9 cellular contexts compared by ENCODE assay signal in the genomic region with DNA sequence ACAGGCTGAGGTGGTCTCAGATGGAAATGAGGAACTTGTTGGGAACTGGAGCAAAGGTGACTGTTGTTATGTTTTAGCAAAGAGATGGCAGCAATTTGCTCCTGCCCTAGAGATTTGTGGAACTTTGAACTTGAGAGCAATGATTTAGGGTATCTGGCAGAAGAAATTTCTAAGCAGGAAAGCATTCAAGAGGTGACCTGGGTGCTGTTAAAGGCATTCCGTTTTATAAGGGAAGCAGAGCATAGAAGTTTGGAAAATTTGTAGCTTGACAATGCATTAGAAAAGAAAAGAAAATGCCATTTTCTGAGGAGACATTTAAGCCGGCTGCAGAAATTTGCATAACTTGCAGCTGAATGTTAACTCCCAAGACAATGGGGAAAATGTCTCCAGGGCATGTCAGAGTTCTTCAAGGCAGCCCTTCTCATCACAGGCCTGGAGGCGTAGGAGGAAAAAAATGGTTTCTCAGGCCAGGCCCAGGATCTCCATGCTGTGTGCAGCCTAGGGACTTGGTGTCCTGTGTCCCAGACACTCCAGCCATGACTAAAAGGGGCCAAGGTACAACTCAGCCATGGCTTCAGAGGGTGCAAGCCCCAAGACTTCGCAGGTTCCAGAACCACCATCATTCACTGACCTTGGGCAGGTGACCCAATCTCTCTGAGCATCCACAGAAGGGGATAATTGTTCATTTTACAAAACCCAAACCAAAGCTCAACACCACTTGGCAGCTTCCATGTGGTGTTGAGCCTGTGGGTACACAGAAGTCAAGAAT. TPM values are rescaled to one million over a fixed set of nuclear protein-coding genes. Genes with fewer than 3 reads are reported as not detected.
DNase-seq lines count a peak whose midpoint lies in the region; ATAC-seq and TF ChIP-seq lines count a peak whose summit lies in the region.
"Not testable (repeated sequence)": the region's sequence is repeated elsewhere in the genome, so short reads cannot be mapped to it uniquely, and the experiment has no call there.
"Had no signal": no experiment of that assay in that cellular context is flagged by ENCODE, and none has a peak within 500 bp of the region (broad histone marks: within the 10 kb centered on the region; RNA-seq: fewer than 3 reads in every experiment).

No MANE protein-coding gene starts in this region.

- CTCF ChIA-PET in IMR-90 (lab: Yijun Ruan, JAX) = not testable (repeated sequence)

- not testable (repeated sequence) for BruUV-seq in IMR-90 (replicated peaks; lab: Mats Ljungman, UMichigan)

- H2AFZ ChIP-seq in IMR-90 (replicated peaks; ENCODE audit: low read length, poor library complexity); trophoblast cell (ENCODE audit: insufficient read depth, low read length, poor library complexity): not testable (repeated sequence)

- not testable (repeated sequence) for H3K23ac ChIP-seq in IMR-90 (ENCODE audit: low read depth, low read length); trophoblast cell (ENCODE audit: low read length)

- not testable (repeated sequence) for H3K4me3 Mint-ChIP-seq in chondrocyte (ENCODE audit: unreplicated experiment)

- H3K27ac ChIP-seq in BLaER1; IMR-90 (ENCODE audit: insufficient read depth, low read length); liver (ENCODE audit: low read depth in 1 of 2, low read length in 2 of 2); trophoblast cell (ENCODE audit: low read depth, low read length): not testable (repeated sequence)
- peak overlapping the region; percentile 71 for H3K27ac ChIP-seq in RWPE2 (ENCODE audit: poor library complexity, severe bottlenecking)
- H3K27ac ChIP-seq in transverse colon = peak overlapping the region in 3 of 4 donors; percentile 34 to 81 (median 38)

- H3K4me1 Mint-ChIP-seq in chondrocyte (ENCODE audit: low read depth) = peaks cover 79% of the 10 kb centered on the region

- not testable (repeated sequence) for TF ChIP-seq EP300 in transverse colon (IDR thresholded peaks at IDR 0.05; ENCODE audit: low read depth)

- not testable (repeated sequence) for H4K8ac ChIP-seq in IMR-90 (ENCODE audit: low read depth in 2 of 2, low read length in 2 of 2); trophoblast cell (ENCODE audit: low read depth, low read length)

- not testable (repeated sequence) for H3K56ac ChIP-seq in IMR-90 (ENCODE audit: extremely low read depth, insufficient read depth, low read length)

- not testable (repeated sequence) for H3K14ac ChIP-seq in IMR-90 (replicated peaks; ENCODE audit: low read depth, low read length); trophoblast cell (ENCODE audit: low read length)

- not testable (repeated sequence) for H2AK9ac ChIP-seq in IMR-90 (replicated peaks; ENCODE audit: low read depth, low read length, poor library complexity)

- not testable (repeated sequence) for H4K91ac ChIP-seq in IMR-90 (ENCODE audit: insufficient read depth, low read depth, low read length); trophoblast cell (ENCODE audit: low read depth, low read length)

- not testable (repeated sequence) for H3K4me3 ChIP-seq in BLaER1; IMR-90 (ENCODE audit: insufficient read depth, low read depth, low read length); RWPE2 (ENCODE audit: severe bottlenecking); liver (ENCODE audit: low read depth in 1 of 3, low read length in 3 of 3); trophoblast cell (ENCODE audit: low read depth, low read length); transverse colon

- TF ChIP-seq POLR2A in IMR-90 (IDR thresholded peaks at IDR 0.05; ENCODE audit: low read depth, low read length); transverse colon (IDR thresholded peaks at IDR 0.05): not testable (repeated sequence)

- not testable (repeated sequence) for H3K18ac ChIP-seq in IMR-90 (ENCODE audit: low read depth, low read length); trophoblast cell (ENCODE audit: low read length)

- H3K27me3 Mint-ChIP-seq in chondrocyte (ENCODE audit: low read depth) = not testable (repeated sequence)

- POLR2A ChIA-PET in IMR-90 (lab: Charles Lee; ENCODE audit: unreplicated experiment) = not testable (repeated sequence)

- not testable (repeated sequence) for ATAC-seq in IMR-90 (ENCODE audit: low read depth); RWPE2 (ENCODE audit: low read depth)

- peaks cover 22% of the 10 kb centered on the region for H3K79me2 ChIP-seq in trophoblast cell (ENCODE audit: control insufficient read depth, insufficient read depth, low read length, poor library complexity)

- H3K27me3 ChIP-seq in BLaER1; IMR-90 (ENCODE audit: control insufficient read depth, insufficient read depth, low read length); RWPE2 (ENCODE audit: insufficient read depth, poor library complexity, severe bottlenecking); liver (ENCODE audit: control insufficient read depth in 4 of 4, insufficient read depth in 4 of 4, low read length in 3 of 4); trophoblast cell (ENCODE audit: insufficient read depth, low read length); transverse colon: not testable (repeated sequence)

- intact Hi-C loops in IMR-90 (cut with micrococcal nuclease); transverse colon (cut with DNase I; ENCODE audit: low total_unique reads): not testable (repeated sequence)

- peaks cover 91% of the 10 kb centered on the region for H4K20me1 ChIP-seq in BLaER1
- peaks cover 94% of the 10 kb centered on the region for H4K20me1 ChIP-seq in IMR-90 (ENCODE audit: insufficient read depth, low read length)

- not testable (repeated sequence) for H2BK5ac ChIP-seq in IMR-90 (ENCODE audit: low read depth, low read length, poor library complexity, severe bottlenecking); trophoblast cell (ENCODE audit: low read depth, low read length, poor library complexity)

- no CpG with 5 or more reads among the region's 4 CpGs for WGBS in IMR-90 (ENCODE audit: extremely low coverage in 2 of 2, insufficient read length in 1 of 2), 2 experiments
- WGBS in liver = 81% methylated on average over 4 of the region's 4 CpGs
- WGBS in trophoblast cell (ENCODE audit: extremely low coverage, insufficient coverage, insufficient read length) = no CpG with 5 or more reads among the region's 4 CpGs
- WGBS in transverse colon (ENCODE audit: low coverage in 1 of 2), 2 donors = 84 to 86% methylated on average over 3 to 4 of the region's 4 CpGs

- peaks cover 12% of the 10 kb centered on the region for H3K36me3 Mint-ChIP-seq in chondrocyte (ENCODE audit: low read depth)

- H3K27ac Mint-ChIP-seq in chondrocyte (ENCODE audit: unreplicated experiment) = peak overlapping the region; percentile 22

- H2BK12ac ChIP-seq in trophoblast cell (ENCODE audit: low read length) = not testable (repeated sequence)

- H2BK120ac ChIP-seq in IMR-90 (ENCODE audit: low read depth, low read length); trophoblast cell (ENCODE audit: insufficient read depth, low read length, poor library complexity): not testable (repeated sequence)

- in situ Hi-C loops in IMR-90 (cut with MboI; ENCODE audit: low sequenced_read_pairs); transverse colon (cut with MboI; ENCODE audit: low pct_ligation_motif_present in 1 of 4, low pct_unique_long_range_greater_than_20kb in 1 of 4, low sequenced_read_pairs in 3 of 4): not testable (repeated sequence)

- H4K5ac ChIP-seq in IMR-90 (ENCODE audit: low read depth, low read length) = not testable (repeated sequence)

- H3K9me3 ChIP-seq in BLaER1 = peaks cover 16% of the 10 kb centered on the region
- not testable (repeated sequence) for H3K9me3 ChIP-seq in IMR-90 (ENCODE audit: control insufficient read depth, insufficient read depth, low read length); RWPE2 (ENCODE audit: severe bottlenecking); liver (ENCODE audit: control insufficient read depth in 4 of 4, low read length in 3 of 4); trophoblast cell (ENCODE audit: insufficient read depth, low read depth, low read length); transverse colon

- H3K4me1 ChIP-seq in BLaER1 (peaks cover 71% of the 10 kb centered on the region), RWPE2 (ENCODE audit: insufficient read depth, poor library complexity, severe bottlenecking) (peaks cover 60% of the 10 kb centered on the region), liver (ENCODE audit: control insufficient read depth in 4 of 4, insufficient read depth in 4 of 4, low read length in 3 of 4) (peaks cover 4 to 94% (median 68%) of the 10 kb centered on the region in 4 donors), trophoblast cell (ENCODE audit: control insufficient read depth in 1 of 2, insufficient read depth in 2 of 2, low read length in 2 of 2) (peaks cover 32 to 47% of the 10 kb centered on the region in 2 experiments), transverse colon (peaks cover 9 to 50% (median 44%) of the 10 kb centered on the region in 4 donors)
- not testable (repeated sequence) for H3K4me1 ChIP-seq in IMR-90 (ENCODE audit: control insufficient read depth, insufficient read depth, low read length)

- H3K4ac ChIP-seq in IMR-90 (ENCODE audit: low read depth, low read length) = not testable (repeated sequence)
- peak overlapping the region; percentile 57 for H3K4ac ChIP-seq in trophoblast cell (ENCODE audit: low read depth, low read length)

- H2AK5ac ChIP-seq in IMR-90 (ENCODE audit: low read depth, low read length) = peak overlapping the region; percentile 31; the same call in 1 of the 2 replicates
- not testable (repeated sequence) for H2AK5ac ChIP-seq in trophoblast cell (ENCODE audit: low read length)

- not testable (repeated sequence) for H2BK20ac ChIP-seq in IMR-90 (ENCODE audit: low read depth, low read length)

- not testable (repeated sequence) for H3K9ac ChIP-seq in BLaER1; IMR-90 (ENCODE audit: low read depth, low read length); liver (ENCODE audit: low read depth in 1 of 2, low read length in 2 of 2); trophoblast cell (ENCODE audit: low read length)

- not testable (repeated sequence) for H2BK15ac ChIP-seq in IMR-90 (ENCODE audit: low read depth, low read length)

- not testable (repeated sequence) for H3K9me3 Mint-ChIP-seq in chondrocyte (ENCODE audit: low read depth)

- H3K9me1 ChIP-seq in IMR-90 (ENCODE audit: insufficient read depth, low read length) = peaks cover 14% of the 10 kb centered on the region

- not testable (repeated sequence) for TF ChIP-seq CTCF in IMR-90 (conservative IDR thresholded peaks at IDR 0.05; ENCODE audit: low read depth, low read length); RWPE2 (IDR thresholded peaks at IDR 0.05; ENCODE audit: poor library complexity, severe bottlenecking); chondrocyte (IDR thresholded peaks at IDR 0.05); liver (IDR thresholded peaks at IDR 0.05; ENCODE audit: low read depth, low read length, missing input control); transverse colon (IDR thresholded peaks at IDR 0.05)

- TF ChIP-seq RAD21 in IMR-90 (IDR thresholded peaks at IDR 0.05; ENCODE audit: low read length); liver (IDR thresholded peaks at IDR 0.05): not testable (repeated sequence)

- DNase-seq in IMR-90; RWPE2 (ENCODE audit: low spot score); chondrocyte (ENCODE audit: low spot score); transverse colon: not testable (repeated sequence)
- DNase-seq in islet precursor cell = peak; percentile 23
- peak in 1 of 2 donors; percentile 47 for DNase-seq in trophoblast cell

- not testable (repeated sequence) for H4K12ac ChIP-seq in trophoblast cell (ENCODE audit: low read depth, low read length)

- H3K36me3 ChIP-seq in BLaER1 (peaks cover 42% of the 10 kb centered on the region), IMR-90 (ENCODE audit: control insufficient read depth, insufficient read depth, low read length) (peaks cover 26% of the 10 kb centered on the region; the same call in 1 of the 2 replicates), RWPE2 (ENCODE audit: low read depth) (peaks cover 25% of the 10 kb centered on the region), liver (ENCODE audit: control insufficient read depth in 4 of 4, insufficient read depth in 3 of 4, low read depth in 1 of 4, low read length in 3 of 4) (peaks cover 3 to 11% (median 7%) of the 10 kb centered on the region in 4 donors), trophoblast cell (ENCODE audit: control insufficient read depth in 1 of 2, insufficient read depth in 2 of 2, low read length in 2 of 2) (peaks cover 15 to 16% of the 10 kb centered on the region in 2 experiments)
- H3K36me3 ChIP-seq in transverse colon = not testable (repeated sequence)

- dilution Hi-C loops in IMR-90 (cut with HindIII; ENCODE audit: low sequenced_read_pairs, unreplicated experiment) = not testable (repeated sequence)

- H3K79me1 ChIP-seq in IMR-90 (ENCODE audit: low read depth in 1 of 2, low read length in 2 of 2) = peaks cover 28 to 83% of the 10 kb centered on the region in 2 experiments
- peaks cover 16% of the 10 kb centered on the region for H3K79me1 ChIP-seq in trophoblast cell (ENCODE audit: low read length)

- H3K4me2 ChIP-seq in BLaER1 = peak overlapping the region; percentile 56
- not testable (repeated sequence) for H3K4me2 ChIP-seq in IMR-90 (ENCODE audit: low read depth, low read length); trophoblast cell (ENCODE audit: low read length)

RNA-seq across cellular contexts. Expression of gene TSKU, which starts 8.0 kb away (rescaled TPM):
- total RNA-seq in IMR-90 (2012; rRNA removed) (6.4 and 6.8 TPM in 2 replicates), chondrocyte (41.7 to 46.2 TPM (median 42.3 TPM) in 3 replicates), liver (10 to 100 TPM in 1 of 2 donors, 1 to 10 TPM in 1; 3.3 to 33.7 TPM), transverse colon (10 to 100 TPM; 32.0 to 80.7 (median 63.4) TPM)
- polyA plus RNA-seq in IMR-90 (2012; rRNA removed) (26.6 and 28.7 TPM in 2 replicates), liver (100 to 1,000 TPM in 1 of 2 donors, 10 to 100 TPM in 1; 58.3 to 492 TPM)
- polyA plus RNA-seq in IMR-90 (2012; cell fraction: cytosol; rRNA removed) = 13.1 and 43.5 TPM in 2 replicates
- 11.3 and 20.6 TPM in 2 replicates for polyA plus RNA-seq in IMR-90 (2012; cell fraction: nucleus; rRNA removed; ENCODE audit: low replicate concordance)
- 34.0 and 35.3 TPM in 2 replicates for polyA plus RNA-seq in trophoblast cell (2013)
- polyA plus RNA-seq: CD8-positive, alpha-beta memory T cell had no signal
